ENCODE assay signal across 16 cellular contexts in genomic region chr13:38537026-38537425, GRCh38.
"Had no signal": no experiment of that assay in that cellular context is flagged by ENCODE, and none has a peak within 500 bp of the region (broad histone marks: within the 10 kb centered on the region; RNA-seq: fewer than 3 reads in every experiment).

No MANE protein-coding gene starts in this region.

- DNase-seq: KBM-7, MV-4-11, NCI-H1048, NCI-H1436, NCI-H1694, NCI-H187 treated with DMSO at 0.1 percent for 48 hours, NCI-H2029 treated with DMSO at 0.1 percent for 48 hours, NCI-H2171 treated with DMSO at 0.1 percent for 48 hours, NCI-H345, NCI-H524, NCI-H526 treated with DMSO at 0.1 percent for 48 hours, OCI-M1, PC-9, Peyer's patch, Right ventricle myocardium superior, SIG-M5 had no signal
